Comparison of ENCODE assay signal across 8 cellular contexts in the genomic region with DNA sequence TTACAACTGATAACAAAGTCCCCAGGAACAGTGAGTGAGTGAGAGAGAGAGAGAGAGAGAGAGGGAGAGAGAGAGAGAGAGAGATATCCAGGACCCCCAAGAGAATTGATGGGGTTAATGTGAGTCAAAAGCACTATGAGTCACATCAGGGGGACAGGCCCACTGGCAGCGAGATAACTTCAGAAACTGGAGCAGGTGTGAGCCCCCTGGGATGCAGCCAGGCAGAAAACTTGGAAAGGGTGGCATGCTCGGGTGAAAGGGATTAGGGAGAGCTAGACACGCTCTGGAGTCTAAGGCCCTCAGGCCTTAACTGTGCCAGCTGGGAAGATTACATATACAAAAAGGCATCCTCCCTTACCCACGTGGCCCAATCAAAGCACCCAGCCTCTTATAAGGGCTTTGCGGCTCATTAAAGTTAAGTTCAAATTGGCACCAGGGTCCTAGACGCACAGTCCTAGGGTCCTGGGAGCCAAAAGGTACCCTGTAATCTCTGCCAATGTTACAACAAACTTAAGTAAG. TPM values are rescaled to one million over a fixed set of nuclear protein-coding genes. Genes with fewer than 3 reads are reported as not detected.
DNase-seq lines count a peak whose midpoint lies in the region; ATAC-seq and TF ChIP-seq lines count a peak whose summit lies in the region.

No MANE protein-coding gene starts in this region.

- DNase-seq in BE2C (peak; percentile 60), astrocyte of the spinal cord (ENCODE audit: low read depth, low spot score) (peak; percentile 76), iPS DF 6.9 (ENCODE audit: low read depth, low spot score) (no peak), sigmoid colon (peak; percentile 80), DMS153 (lab: John Stamatoyannopoulos, UW) (no peak)
- no peak for DNase-seq in central memory CD4-positive, alpha-beta T cell

- no peak overlapping the region for H2AFZ ChIP-seq in OCI-LY3 (ENCODE audit: low read depth, low read length)

- peak overlapping the region; percentile 76 for H3K9ac ChIP-seq in OCI-LY3 (ENCODE audit: low read length)

- H3K36me3 ChIP-seq in BE2C (no peaks in the 10 kb centered on the region), OCI-LY3 (replicated peaks; ENCODE audit: low read depth, low read length) (no peaks in the 10 kb centered on the region), iPS DF 6.9 (ENCODE audit: control insufficient read depth, insufficient read depth, low read length) (no peaks in the 10 kb centered on the region), sigmoid colon (no peaks in the 10 kb centered on the region)

- peak; percentile 3 for ATAC-seq in GM21390 (IDR thresholded peaks at IDR 0.05; ENCODE audit: unreplicated experiment)

- peak; percentile 21 to 23 for TF ChIP-seq POLR2A in sigmoid colon (IDR thresholded peaks at IDR 0.05)

- H4K20me1 ChIP-seq in OCI-LY3 (ENCODE audit: insufficient read depth, low read length): peaks cover 10% of the 10 kb centered on the region; the same call in 1 of the 2 replicates

- no peak for TF ChIP-seq CTCF in BE2C (IDR thresholded peaks at IDR 0.05; ENCODE audit: low read depth, low read length)
- no peak for TF ChIP-seq CTCF in OCI-LY3 (IDR thresholded peaks at IDR 0.05; ENCODE audit: low read depth, low read length)
- no peak for TF ChIP-seq CTCF in astrocyte of the spinal cord (IDR thresholded peaks at IDR 0.05; ENCODE audit: low read depth, low read length)
- TF ChIP-seq CTCF in sigmoid colon (IDR thresholded peaks at IDR 0.05): no peak

- TF ChIP-seq EP300 in sigmoid colon (IDR thresholded peaks at IDR 0.05): no peak

- H3K4me1 ChIP-seq in BE2C (no peaks in the 10 kb centered on the region), OCI-LY3 (ENCODE audit: low read length) (peaks cover 15% of the 10 kb centered on the region), iPS DF 6.9 (ENCODE audit: control insufficient read depth, insufficient read depth, low read length) (no peaks in the 10 kb centered on the region), sigmoid colon (peaks cover 0 to 10% (median 0%) of the 10 kb centered on the region in 4 donors)

- peak overlapping the region; percentile 77 for H3K4me2 ChIP-seq in OCI-LY3 (ENCODE audit: low read length)

- no peaks in the 10 kb centered on the region for H3K27me3 ChIP-seq in BE2C
- H3K27me3 ChIP-seq in OCI-LY3 (ENCODE audit: low read depth, low read length): no peaks in the 10 kb centered on the region
- no peaks in the 10 kb centered on the region for H3K27me3 ChIP-seq in iPS DF 6.9 (ENCODE audit: control insufficient read depth, insufficient read depth, low read length)
- H3K27me3 ChIP-seq in sigmoid colon: no peaks in the 10 kb centered on the region

- H3K79me2 ChIP-seq in OCI-LY3 (ENCODE audit: low read length): peaks cover 52% of the 10 kb centered on the region

- H3K9me3 ChIP-seq in BE2C (no peaks in the 10 kb centered on the region), OCI-LY3 (ENCODE audit: insufficient read depth, low read length) (no peaks in the 10 kb centered on the region), iPS DF 6.9 (ENCODE audit: control insufficient read depth, insufficient read depth, low read length) (no peaks in the 10 kb centered on the region), sigmoid colon (no peaks in the 10 kb centered on the region)

- H3K4me3 ChIP-seq in BE2C (ENCODE audit: low read depth, low read length) (peak overlapping the region; percentile 73), OCI-LY3 (ENCODE audit: low read length) (peak overlapping the region; percentile 96), astrocyte of the spinal cord (ENCODE audit: low read depth, low read length) (peak overlapping the region; percentile 74), iPS DF 6.9 (ENCODE audit: low read length) (peak overlapping the region; percentile 97; the same call in 1 of the 2 replicates), sigmoid colon (peak overlapping the region; percentile 49 to 76 (median 71))

- intact Hi-C loops in sigmoid colon (cut with DNase I): loop anchor here (2.0 to 10.0 kb wide), 4 partner anchors 41 to 313 kb away; a partner anchor contains a TSS

- H3K27ac ChIP-seq in OCI-LY3 (ENCODE audit: low read length) (peak overlapping the region; percentile 61), iPS DF 6.9 (ENCODE audit: low read length) (no peak overlapping the region), sigmoid colon (peak overlapping the region; percentile 92 to 96 (median 93))

- in situ Hi-C loops in astrocyte of the spinal cord (cut with HindIII; ENCODE audit: low sequenced_read_pairs): no loop called here

- WGBS in iPS DF 6.9 (ENCODE audit: insufficient coverage, insufficient read length): no CpG with 5 or more reads among the region's 6 CpGs
- WGBS in sigmoid colon, 2 donors: 3 to 4% methylated on average over 6 of the region's 6 CpGs

RNA-seq across cellular contexts. Expression of a gene that starts 0.8 kb away (rescaled TPM):
- 10.6 TPM for polyA plus RNA-seq in BE2C (2012; ENCODE audit: insufficient read depth, insufficient read length, low read depth)
- 10 to 100 TPM; 32.6 to 63.1 (median 51.3) TPM for total RNA-seq in sigmoid colon
- polyA plus RNA-seq in sigmoid colon: 10 to 100 TPM; 18.0 to 28.7 (median 25.6) TPM

RNA-seq across cellular contexts. Expression of a gene that starts 40.7 kb away (rescaled TPM):
- 15.1 TPM for polyA plus RNA-seq in BE2C (2012; ENCODE audit: insufficient read depth, insufficient read length, low read depth)
- total RNA-seq in sigmoid colon: 100 to 1,000 TPM; 321 to 371 (median 343) TPM
- polyA plus RNA-seq in sigmoid colon: 1,000 to 10,000 TPM in 1 of 3 donors, 100 to 1,000 TPM in 2; 775 to 1,356 (median 840) TPM

Comparison
In these comparisons a context has a peak if more than half of its experiments do, and no peak if none do; other contexts are left out.
1. DNase-seq: peak in BE2C (single experiment), astrocyte of the spinal cord (single experiment) and sigmoid colon (single experiment); none in iPS DF 6.9 (single experiment), central memory CD4-positive, alpha-beta T cell (single experiment) and DMS153 (single experiment).
2. Peak in every context shown above with its lines, with median percentiles within 50 percentile points of each other: H3K4me3 ChIP-seq.